9 cellular contexts compared by ENCODE assay signal in the genomic region with DNA sequence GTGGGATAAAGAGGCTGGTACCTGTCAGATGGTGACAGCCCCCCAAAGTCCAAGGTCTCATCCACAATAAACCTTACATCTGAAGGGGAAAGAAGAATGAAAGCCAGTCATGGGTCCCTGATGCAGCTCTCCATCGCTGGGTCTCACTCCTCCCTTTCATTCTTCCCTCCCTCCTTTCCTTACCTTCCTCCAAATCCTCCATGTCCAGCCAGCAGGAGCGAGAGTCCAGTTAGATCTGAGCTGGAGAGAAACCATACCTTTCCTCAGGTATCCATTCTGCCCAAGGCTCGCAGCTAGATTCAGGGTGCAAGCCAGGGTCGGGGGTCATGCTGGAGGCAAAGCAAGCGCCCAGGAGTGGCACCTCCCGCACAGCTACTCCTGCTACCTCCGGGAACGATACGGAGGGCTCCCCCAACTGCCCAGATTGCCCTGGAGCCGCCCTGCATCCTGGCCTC. TPM values are rescaled to one million over a fixed set of nuclear protein-coding genes. Genes with fewer than 3 reads are reported as not detected.
DNase-seq lines count a peak whose midpoint lies in the region; ATAC-seq and TF ChIP-seq lines count a peak whose summit lies in the region.
"Had no signal": no experiment of that assay in that cellular context is flagged by ENCODE, and none has a peak within 500 bp of the region (broad histone marks: within the 10 kb centered on the region; RNA-seq: fewer than 3 reads in every experiment).

No MANE protein-coding gene starts in this region.

- DNase-seq in esophagus muscularis mucosa (ENCODE audit: extremely low spot score), result no peak
- DNase-seq in progenitor cell of endocrine pancreas (ENCODE audit: low spot score, unreplicated experiment), result no peak
- DNase-seq in SHP77 (lab: John Stamatoyannopoulos, UW), result no peak
- no peak for DNase-seq in activated gamma-delta T cell (lab: John Stamatoyannopoulos, UW)

- H3K9me3 Mint-ChIP-seq in progenitor cell of endocrine pancreas (ENCODE audit: low read depth), result no peaks in the 10 kb centered on the region

- intact Hi-C loops in esophagus muscularis mucosa (cut with DNase I), result no loop called here

- H3K4me1 ChIP-seq in ES-I3 (ENCODE audit: insufficient read depth, low read length) (peaks cover 22% of the 10 kb centered on the region), esophagus muscularis mucosa (peaks cover 17 to 47% (median 39%) of the 10 kb centered on the region in 4 donors)

- peak overlapping the region; percentile 58 to 79 (median 66) for H3K4me3 ChIP-seq in esophagus muscularis mucosa

- H3K27ac Mint-ChIP-seq in progenitor cell of endocrine pancreas, result peak overlapping the region; percentile 94

- no peak for ATAC-seq in HG03571 (IDR thresholded peaks at IDR 0.05; ENCODE audit: unreplicated experiment)
- ATAC-seq in HG03025 (IDR thresholded peaks at IDR 0.05; ENCODE audit: low FRiP score, unreplicated experiment), result no peak

- WGBS in esophagus muscularis mucosa, result 6% methylated on average over 10 of the region's 10 CpGs

- peaks cover 19% of the 10 kb centered on the region for H3K4me1 Mint-ChIP-seq in progenitor cell of endocrine pancreas (ENCODE audit: low read depth)

- H3K27me3 ChIP-seq in esophagus muscularis mucosa, result no peaks in the 10 kb centered on the region

- TF ChIP-seq CTCF in esophagus muscularis mucosa (IDR thresholded peaks at IDR 0.05), result no peak
- TF ChIP-seq CTCF in progenitor cell of endocrine pancreas (IDR thresholded peaks at IDR 0.05; ENCODE audit: unreplicated experiment), result no peak

- H3K9ac ChIP-seq in ES-I3 (ENCODE audit: low read depth, low read length), result peak overlapping the region; percentile 97

- no peaks in the 10 kb centered on the region for H3K27me3 Mint-ChIP-seq in progenitor cell of endocrine pancreas

- peaks cover 6% of the 10 kb centered on the region for H3K36me3 Mint-ChIP-seq in progenitor cell of endocrine pancreas (ENCODE audit: insufficient read depth)

- peaks cover 5% of the 10 kb centered on the region; the same call in 1 of the 2 replicates for H3K36me3 ChIP-seq in ES-I3 (ENCODE audit: insufficient read depth, low read length)
- peaks cover 0 to 8% (median 0%) of the 10 kb centered on the region in 4 donors for H3K36me3 ChIP-seq in esophagus muscularis mucosa

- no peak for TF ChIP-seq EP300 in esophagus muscularis mucosa (IDR thresholded peaks at IDR 0.05)

- peak overlapping the region; percentile 81 to 91 (median 88) for H3K27ac ChIP-seq in esophagus muscularis mucosa (replicated peaks in 1 of 4)

- TF ChIP-seq POLR2A in esophagus muscularis mucosa (IDR thresholded peaks at IDR 0.05; ENCODE audit: low read depth), result no peak

- H3K9me3 ChIP-seq in ES-I3 (ENCODE audit: control insufficient read depth, insufficient read depth, low read length), result no peaks in the 10 kb centered on the region
- no peaks in the 10 kb centered on the region for H3K9me3 ChIP-seq in esophagus muscularis mucosa

- H3K4me3 Mint-ChIP-seq in progenitor cell of endocrine pancreas (ENCODE audit: low read depth), result peak overlapping the region; percentile 98

TF ChIP-seq in PFSK-1, 5 proteins besides CTCF, POLR2A, EP300 and RAD21:
- TF ChIP-seq SIN3A (IDR thresholded peaks at IDR 0.05; ENCODE audit: borderline replicate concordance, insufficient read depth, low read length), result no peak
- TF ChIP-seq TAF1 (IDR thresholded peaks at IDR 0.05; ENCODE audit: borderline replicate concordance, insufficient read depth, low read length), result peak; percentile 15; the same call in 1 of the 2 replicates
- TF ChIP-seq, protein P1, sequence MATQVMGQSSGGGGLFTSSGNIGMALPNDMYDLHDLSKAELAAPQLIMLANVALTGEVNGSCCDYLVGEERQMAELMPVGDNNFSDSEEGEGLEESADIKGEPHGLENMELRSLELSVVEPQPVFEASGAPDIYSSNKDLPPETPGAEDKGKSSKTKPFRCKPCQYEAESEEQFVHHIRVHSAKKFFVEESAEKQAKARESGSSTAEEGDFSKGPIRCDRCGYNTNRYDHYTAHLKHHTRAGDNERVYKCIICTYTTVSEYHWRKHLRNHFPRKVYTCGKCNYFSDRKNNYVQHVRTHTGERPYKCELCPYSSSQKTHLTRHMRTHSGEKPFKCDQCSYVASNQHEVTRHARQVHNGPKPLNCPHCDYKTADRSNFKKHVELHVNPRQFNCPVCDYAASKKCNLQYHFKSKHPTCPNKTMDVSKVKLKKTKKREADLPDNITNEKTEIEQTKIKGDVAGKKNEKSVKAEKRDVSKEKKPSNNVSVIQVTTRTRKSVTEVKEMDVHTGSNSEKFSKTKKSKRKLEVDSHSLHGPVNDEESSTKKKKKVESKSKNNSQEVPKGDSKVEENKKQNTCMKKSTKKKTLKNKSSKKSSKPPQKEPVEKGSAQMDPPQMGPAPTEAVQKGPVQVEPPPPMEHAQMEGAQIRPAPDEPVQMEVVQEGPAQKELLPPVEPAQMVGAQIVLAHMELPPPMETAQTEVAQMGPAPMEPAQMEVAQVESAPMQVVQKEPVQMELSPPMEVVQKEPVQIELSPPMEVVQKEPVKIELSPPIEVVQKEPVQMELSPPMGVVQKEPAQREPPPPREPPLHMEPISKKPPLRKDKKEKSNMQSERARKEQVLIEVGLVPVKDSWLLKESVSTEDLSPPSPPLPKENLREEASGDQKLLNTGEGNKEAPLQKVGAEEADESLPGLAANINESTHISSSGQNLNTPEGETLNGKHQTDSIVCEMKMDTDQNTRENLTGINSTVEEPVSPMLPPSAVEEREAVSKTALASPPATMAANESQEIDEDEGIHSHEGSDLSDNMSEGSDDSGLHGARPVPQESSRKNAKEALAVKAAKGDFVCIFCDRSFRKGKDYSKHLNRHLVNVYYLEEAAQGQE (IDR thresholded peaks at IDR 0.05; ENCODE audit: insufficient read depth in 1 of 2, low read depth in 2 of 2, low read length in 2 of 2), result no peak
- no peak for TF ChIP-seq POLR2AphosphoS5 (IDR thresholded peaks at IDR 0.05; ENCODE audit: low read depth, low read length)
- no peak for TF ChIP-seq FOXP2 (optimal IDR thresholded peaks at IDR 0.05; ENCODE audit: borderline replicate concordance, extremely low read depth, extremely low read length, insufficient read depth)

RNA-seq across cellular contexts. Expression of gene PSRC1, which starts 0.4 kb away (rescaled TPM):
- 22.0 TPM for polyA plus RNA-seq in PFSK-1 (2012; ENCODE audit: insufficient read length, low read depth)
- total RNA-seq in esophagus muscularis mucosa (10 to 100 TPM in 1 of 4 donors, 1 to 10 TPM in 3; 5.3 to 12.5 (median 6.4) TPM), progenitor cell of endocrine pancreas (26.1 and 29.4 TPM in 2 replicates)

RNA-seq across cellular contexts. Expression of gene MYBPHL, which starts 24.3 kb away (rescaled TPM):
- not detected for polyA plus RNA-seq in PFSK-1 (2012; ENCODE audit: insufficient read length, low read depth)
- total RNA-seq in esophagus muscularis mucosa (not detected), progenitor cell of endocrine pancreas (0.29 TPM in 1 of 2 replicates, not detected in the other)
- total RNA-seq: frontal cortex had no signal

RNA-seq across cellular contexts. Expression of gene CELSR2, which starts 33.2 kb away (rescaled TPM):
- polyA plus RNA-seq in PFSK-1 (2012; ENCODE audit: insufficient read length, low read depth), result 10.0 TPM
- total RNA-seq in esophagus muscularis mucosa, result 10 to 100 TPM in 2 of 4 donors, 1 to 10 TPM in 2; 7.8 to 20.4 (median 10.5) TPM
- 33.7 and 38.7 TPM in 2 replicates for total RNA-seq in progenitor cell of endocrine pancreas
